Comparison of ENCODE assay signal across 25 cellular contexts in genomic region chr4:15084780-15085179, GRCh38.
DNase-seq lines count a peak whose midpoint lies in the region; ATAC-seq, FAIRE-seq and TF ChIP-seq lines count a peak whose summit lies in the region.
"Had no signal": no experiment of that assay in that cellular context is flagged by ENCODE, and none has a peak within 500 bp of the region (broad histone marks: within the 10 kb centered on the region; RNA-seq: fewer than 3 reads in every experiment).

No MANE protein-coding gene starts in this region.

- no peak overlapping the region for H3K4me3 ChIP-seq in HL-60 (replicated peaks; ENCODE audit: insufficient read depth, low read length)
- no peak overlapping the region for H3K4me3 ChIP-seq in bronchial epithelial cell (ENCODE audit: low read depth, low read length)
- H3K4me3 ChIP-seq in uterus: no peak overlapping the region
- H3K4me3 ChIP-seq: A549; BLaER1 treated with 17β-estradiol and CSF1 and Interleukin-3, amounts not matched to agents 10 nM and 100 nM; GM12878; GM23248 had no signal

- DNase-seq in HL-60 (ENCODE audit: low read depth in 1 of 2, low spot score in 1 of 2) (no peak), bronchial epithelial cell (ENCODE audit: low read depth) (peak; percentile 87), NCI-H446 treated with DMSO at 0.1 percent for 48 hours (lab: John Stamatoyannopoulos, UW) (no peak), uterus (no peak), left ventricle myocardium superior (no peak)
- DNase-seq: 8988T; ACHN; AML-193; BE2C; CD4-positive, alpha-beta T cell; CD8-positive, alpha-beta memory T cell; DMS 273 treated with DMSO at 0.1 percent for 48 hours; DMS79; EL; GDM1; GM23248; H7; HCEC 1CT had no signal

- no peaks in the 10 kb centered on the region for H3K9me3 ChIP-seq in uterus
- H3K9me3 ChIP-seq: A549, BE2C had no signal

- H3K27ac ChIP-seq in HL-60 (replicated peaks) (peak overlapping the region; percentile 47), uterus (no peak overlapping the region)
- H3K27ac ChIP-seq: A549; BLaER1 treated with 17β-estradiol and CSF1 and Interleukin-3, amounts not matched to agents 10 nM and 100 nM; GM23248 had no signal

- intact Hi-C loops in uterus (cut with DNase I; ENCODE audit: low total_unique reads): no loop called here
- intact Hi-C loops in left ventricle myocardium superior (cut with micrococcal nuclease): no loop called here

- H3K27me3 ChIP-seq in HL-60 (ENCODE audit: insufficient read depth, poor library complexity, severe bottlenecking) (no peaks in the 10 kb centered on the region), bronchial epithelial cell (ENCODE audit: control insufficient read depth, insufficient read depth, low read length) (no peaks in the 10 kb centered on the region), uterus (no peaks in the 10 kb centered on the region)
- H3K27me3 ChIP-seq: BE2C; BLaER1 treated with 17β-estradiol and CSF1 and Interleukin-3, amounts not matched to agents 10 nM and 100 nM had no signal

- FAIRE-seq in bronchial epithelial cell (lab: Jason Lieb, UNC): no peak
- FAIRE-seq: A549, D721Med, GM12878, GM19239, H1 had no signal

- H3K36me3 ChIP-seq in bronchial epithelial cell (ENCODE audit: control insufficient read depth, insufficient read depth, low read length): no peaks in the 10 kb centered on the region
- no peaks in the 10 kb centered on the region for H3K36me3 ChIP-seq in uterus
- H3K36me3 ChIP-seq: BE2C; BLaER1 treated with 17β-estradiol and CSF1 and Interleukin-3, amounts not matched to agents 10 nM and 100 nM had no signal

- ATAC-seq in esophagus mucosa (peak; percentile 78), left ventricle myocardium superior (no peak)
- ATAC-seq: A549, GM12878 had no signal

- no peak for TF ChIP-seq POLR2A in uterus (IDR thresholded peaks at IDR 0.05)

- TF ChIP-seq CTCF in HL-60 (IDR thresholded peaks at IDR 0.05; ENCODE audit: insufficient read depth, low read length) (no peak), bronchial epithelial cell (IDR thresholded peaks at IDR 0.05; ENCODE audit: insufficient read depth, low read length, severe bottlenecking) (no peak), uterus (IDR thresholded peaks at IDR 0.05) (no peak)

- H3K4me1 ChIP-seq in uterus: no peaks in the 10 kb centered on the region
- H3K4me1 ChIP-seq: A549; BE2C; BLaER1 treated with 17β-estradiol and CSF1 and Interleukin-3, amounts not matched to agents 10 nM and 100 nM had no signal
